Comparison of ENCODE assay signal across 9 cellular contexts in the genomic region with DNA sequence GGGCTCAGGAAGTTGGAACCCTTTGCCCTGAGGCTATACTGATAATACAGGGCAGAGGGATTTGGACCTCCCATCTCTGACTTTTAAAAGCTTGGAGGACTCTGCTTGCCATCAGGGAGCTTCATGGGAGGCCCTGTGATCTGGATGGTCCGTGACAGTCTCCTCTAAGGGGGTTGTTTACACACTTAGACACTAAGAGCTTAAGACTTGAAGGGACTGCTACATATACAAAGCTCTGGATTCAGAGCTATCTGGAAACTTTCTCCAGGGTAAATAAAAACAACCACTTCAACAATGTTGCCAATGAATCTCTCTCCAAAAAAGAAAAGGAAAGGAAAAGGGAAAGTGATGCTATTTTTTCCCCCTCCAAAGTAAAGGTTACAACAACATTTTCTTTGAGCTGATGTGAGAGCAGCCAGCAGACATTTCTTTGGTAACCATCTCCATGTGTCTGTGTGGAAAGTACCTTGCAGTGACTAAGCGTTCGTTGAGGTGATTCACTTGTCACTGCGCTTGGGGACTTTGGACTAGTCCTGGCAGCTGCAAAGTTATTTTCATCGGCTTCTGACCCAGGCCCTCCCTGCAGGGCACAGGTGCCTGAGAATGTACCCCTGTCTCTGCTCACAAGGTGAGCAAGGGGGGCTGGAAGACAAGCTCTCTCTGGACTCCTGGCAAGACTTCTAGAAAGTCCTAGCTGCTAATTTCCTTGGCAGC.
DNase-seq lines count a peak whose midpoint lies in the region; ATAC-seq and TF ChIP-seq lines count a peak whose summit lies in the region.
"Had no signal": no experiment of that assay in that cellular context is flagged by ENCODE, and none has a peak within 500 bp of the region (broad histone marks: within the 10 kb centered on the region; RNA-seq: fewer than 3 reads in every experiment).

No MANE protein-coding gene starts in this region.

- no peak overlapping the region for H3K27ac Mint-ChIP-seq in activated T-helper 1 cell treated with anti-CD3 and anti-CD28 coated beads, Interleukin-12 subunit alpha, Interleukin-12 subunit beta, Interleukin-2, Interleukin-4 antibody, amounts not matched to agents 30 ng/mL and 10 ng/mL and 1 ng/mL, durations not matched to agents 14 hours and 24 hours and 36 hours
- no peak overlapping the region for H3K27ac Mint-ChIP-seq in stimulated activated naive CD8-positive, alpha-beta T cell treated with anti-CD3 and anti-CD28 coated beads, Interleukin-15, amount 100 ng/mL, for 72 hours

- ATAC-seq in GM21360 (IDR thresholded peaks at IDR 0.05; ENCODE audit: unreplicated experiment) (peak; percentile 85), sciatic nerve (peak; percentile 65)
- no peak for ATAC-seq in stimulated activated naive CD8-positive, alpha-beta T cell treated with anti-CD3 and anti-CD28 coated beads, Interleukin-15, amount 100 ng/mL, for 72 hours

- peak; percentile 66 for DNase-seq in CD1c-positive myeloid dendritic cell (ENCODE audit: extremely low spot score)
- DNase-seq in HuH-7 (ENCODE audit: low spot score), result peak; percentile 61
- peak; percentile 81 for DNase-seq in epithelial cell of esophagus (ENCODE audit: low read depth)
- DNase-seq in sciatic nerve (ENCODE audit: low spot score), result no peak
- no peak for DNase-seq in NCI-H1694 treated with DMSO at 0.1 percent for 48 hours (lab: John Stamatoyannopoulos, UW)
- DNase-seq in activated T-helper 1 cell treated with anti-CD3 and anti-CD28 coated beads, Interleukin-12 subunit alpha, Interleukin-12 subunit beta, Interleukin-2, Interleukin-4 antibody, amounts not matched to agents 30 ng/mL and 10 ng/mL and 1 ng/mL, durations not matched to agents 14 hours and 24 hours and 36 hours (ENCODE audit: low spot score), result no peak
- no peak for DNase-seq in stimulated activated naive CD8-positive, alpha-beta T cell treated with anti-CD3 and anti-CD28 coated beads, Interleukin-15, amount 100 ng/mL, for 72 hours

- intact Hi-C loops in sciatic nerve (cut with DNase I), result no loop called here
- intact Hi-C loops in activated T-helper 1 cell treated with anti-CD3 and anti-CD28 coated beads, Interleukin-12 subunit alpha, Interleukin-12 subunit beta, Interleukin-2, Interleukin-4 antibody, amounts not matched to agents 30 ng/mL and 10 ng/mL and 1 ng/mL, durations not matched to agents 14 hours and 24 hours and 36 hours (cut with micrococcal nuclease), result no loop called here

- no peak overlapping the region for H3K4me3 Mint-ChIP-seq in activated T-helper 1 cell treated with anti-CD3 and anti-CD28 coated beads, Interleukin-12 subunit alpha, Interleukin-12 subunit beta, Interleukin-2, Interleukin-4 antibody, amounts not matched to agents 30 ng/mL and 10 ng/mL and 1 ng/mL, durations not matched to agents 14 hours and 24 hours and 36 hours
- H3K4me3 Mint-ChIP-seq in stimulated activated naive CD8-positive, alpha-beta T cell treated with anti-CD3 and anti-CD28 coated beads, Interleukin-15, amount 100 ng/mL, for 72 hours, result no peak overlapping the region
- H3K4me3 Mint-ChIP-seq: central memory CD8-positive, alpha-beta T cell had no signal

- no peaks in the 10 kb centered on the region for H3K4me1 Mint-ChIP-seq in activated T-helper 1 cell treated with anti-CD3 and anti-CD28 coated beads, Interleukin-12 subunit alpha, Interleukin-12 subunit beta, Interleukin-2, Interleukin-4 antibody, amounts not matched to agents 30 ng/mL and 10 ng/mL and 1 ng/mL, durations not matched to agents 14 hours and 24 hours and 36 hours (ENCODE audit: low read depth)
- no peaks in the 10 kb centered on the region for H3K4me1 Mint-ChIP-seq in stimulated activated naive CD8-positive, alpha-beta T cell treated with anti-CD3 and anti-CD28 coated beads, Interleukin-15, amount 100 ng/mL, for 72 hours
- H3K4me1 Mint-ChIP-seq: central memory CD8-positive, alpha-beta T cell had no signal

- no peak for TF ChIP-seq CTCF in epithelial cell of esophagus (IDR thresholded peaks at IDR 0.05; ENCODE audit: insufficient read depth, low read depth, low read length, missing control alignments)

- no peak overlapping the region for H3K4me3 ChIP-seq in epithelial cell of esophagus (ENCODE audit: low read length)

- no peaks in the 10 kb centered on the region for H3K36me3 Mint-ChIP-seq in activated T-helper 1 cell treated with anti-CD3 and anti-CD28 coated beads, Interleukin-12 subunit alpha, Interleukin-12 subunit beta, Interleukin-2, Interleukin-4 antibody, amounts not matched to agents 30 ng/mL and 10 ng/mL and 1 ng/mL, durations not matched to agents 14 hours and 24 hours and 36 hours (ENCODE audit: low read depth)

- peaks cover 5% of the 10 kb centered on the region for H3K9me3 Mint-ChIP-seq in activated T-helper 1 cell treated with anti-CD3 and anti-CD28 coated beads, Interleukin-12 subunit alpha, Interleukin-12 subunit beta, Interleukin-2, Interleukin-4 antibody, amounts not matched to agents 30 ng/mL and 10 ng/mL and 1 ng/mL, durations not matched to agents 14 hours and 24 hours and 36 hours
- peaks cover 0 to 5% of the 10 kb centered on the region in 2 donors for H3K9me3 Mint-ChIP-seq in stimulated activated naive CD8-positive, alpha-beta T cell treated with anti-CD3 and anti-CD28 coated beads, Interleukin-15, amount 100 ng/mL, for 72 hours

- H3K27me3 Mint-ChIP-seq in activated T-helper 1 cell treated with anti-CD3 and anti-CD28 coated beads, Interleukin-12 subunit alpha, Interleukin-12 subunit beta, Interleukin-2, Interleukin-4 antibody, amounts not matched to agents 30 ng/mL and 10 ng/mL and 1 ng/mL, durations not matched to agents 14 hours and 24 hours and 36 hours (ENCODE audit: insufficient read depth), result no peaks in the 10 kb centered on the region
- no peaks in the 10 kb centered on the region for H3K27me3 Mint-ChIP-seq in stimulated activated naive CD8-positive, alpha-beta T cell treated with anti-CD3 and anti-CD28 coated beads, Interleukin-15, amount 100 ng/mL, for 72 hours
- H3K27me3 Mint-ChIP-seq: central memory CD8-positive, alpha-beta T cell had no signal

Comparison
In these comparisons a context has a peak if more than half of its experiments do, and no peak if none do; other contexts are left out.
1. DNase-seq: peak in CD1c-positive myeloid dendritic cell (single experiment), HuH-7 (single experiment) and epithelial cell of esophagus (single experiment); none in sciatic nerve (single experiment), NCI-H1694 treated with DMSO at 0.1 percent for 48 hours (single experiment), activated T-helper 1 cell treated with anti-CD3 and anti-CD28 coated beads, Interleukin-12 subunit alpha, Interleukin-12 subunit beta, Interleukin-2, Interleukin-4 antibody, amounts not matched to agents 30 ng/mL and 10 ng/mL and 1 ng/mL, durations not matched to agents 14 hours and 24 hours and 36 hours (single experiment) and stimulated activated naive CD8-positive, alpha-beta T cell treated with anti-CD3 and anti-CD28 coated beads, Interleukin-15, amount 100 ng/mL, for 72 hours (0 of 2).